8 cellular contexts compared by ENCODE assay signal in genomic region chr13:30395192-30396158, GRCh38. TPM values are rescaled to one million over a fixed set of nuclear protein-coding genes. Genes with fewer than 3 reads are reported as not detected.
DNase-seq lines count a peak whose midpoint lies in the region; ATAC-seq and FAIRE-seq lines count a peak whose summit lies in the region.

No MANE protein-coding gene starts in this region.

- peaks cover 11 to 20% (median 11%) of the 10 kb centered on the region in 3 donors for H3K4me1 Mint-ChIP-seq in IgD-negative memory B cell
- H3K4me1 Mint-ChIP-seq in natural killer cell treated with Interleukin-12 subunit alpha and Interleukin-12 subunit beta and Interleukin-15 and Interleukin-18, amount 100 ng/mL, for 72 hours (ENCODE audit: low read depth in 2 of 2), result peaks cover 13% of the 10 kb centered on the region in 2 donors

- H3K36me3 Mint-ChIP-seq in IgD-negative memory B cell, result no peaks in the 10 kb centered on the region
- H3K36me3 Mint-ChIP-seq in natural killer cell treated with Interleukin-12 subunit alpha and Interleukin-12 subunit beta and Interleukin-15 and Interleukin-18, amount 100 ng/mL, for 72 hours, result no peaks in the 10 kb centered on the region

- H3K27me3 Mint-ChIP-seq in IgD-negative memory B cell, result no peaks in the 10 kb centered on the region
- no peaks in the 10 kb centered on the region for H3K27me3 Mint-ChIP-seq in natural killer cell treated with Interleukin-12 subunit alpha and Interleukin-12 subunit beta and Interleukin-15 and Interleukin-18, amount 100 ng/mL, for 72 hours

- H3K4me3 Mint-ChIP-seq in IgD-negative memory B cell, result peak overlapping the region; percentile 93 to 97 (median 96)
- peak overlapping the region; percentile 92 for H3K4me3 Mint-ChIP-seq in natural killer cell treated with Interleukin-12 subunit alpha and Interleukin-12 subunit beta and Interleukin-15 and Interleukin-18, amount 100 ng/mL, for 72 hours

- no peaks in the 10 kb centered on the region for H3K9me3 Mint-ChIP-seq in IgD-negative memory B cell
- no peaks in the 10 kb centered on the region for H3K9me3 Mint-ChIP-seq in natural killer cell treated with Interleukin-12 subunit alpha and Interleukin-12 subunit beta and Interleukin-15 and Interleukin-18, amount 100 ng/mL, for 72 hours

- FAIRE-seq in RCC 7860 (lab: Jason Lieb, UNC), result peak; percentile 81

- H3K27ac Mint-ChIP-seq in IgD-negative memory B cell, result peak overlapping the region; percentile 77 to 97 (median 93)
- H3K27ac Mint-ChIP-seq in natural killer cell treated with Interleukin-12 subunit alpha and Interleukin-12 subunit beta and Interleukin-15 and Interleukin-18, amount 100 ng/mL, for 72 hours, result peak overlapping the region; percentile 87 to 92

- DNase-seq in D341Med (ENCODE audit: low spot score), result peak; percentile 70
- peak; percentile 66 for DNase-seq in RCC 7860 (ENCODE audit: low spot score)
- DNase-seq in activated T-helper 9 cell treated with anti-CD3 and anti-CD28 coated beads, Interleukin-2, amount 50 U/mL, for 16 hours (ENCODE audit: low read depth), result peak; percentile 47
- peak; percentile 95 for DNase-seq in fibroblast of the conjunctiva (ENCODE audit: low read depth)
- DNase-seq in natural killer cell treated with Interleukin-12 subunit alpha and Interleukin-12 subunit beta and Interleukin-15 and Interleukin-18, amount 100 ng/mL, for 72 hours (ENCODE audit: low spot score), result peak; percentile 74
- peak; percentile 89 for DNase-seq in stromal cell of bone marrow (ENCODE audit: low read depth)

- peak; percentile 68 for ATAC-seq in GM21528 (IDR thresholded peaks at IDR 0.05; ENCODE audit: low FRiP score, unreplicated experiment)
- peak; percentile 78 to 81 for ATAC-seq in natural killer cell treated with Interleukin-12 subunit alpha and Interleukin-12 subunit beta and Interleukin-15 and Interleukin-18, amount 100 ng/mL, for 72 hours

RNA-seq across cellular contexts. Expression of gene UBE2L5, which starts 26.8 kb away (rescaled TPM):
- polyA plus RNA-seq in IgD-negative memory B cell, result not detected
- total RNA-seq in natural killer cell treated with Interleukin-12 subunit alpha and Interleukin-12 subunit beta and Interleukin-15 and Interleukin-18, amount 100 ng/mL, for 72 hours, result not detected

Comparison
In these comparisons a context has a peak if more than half of its experiments do, and no peak if none do; other contexts are left out.
1. Peak in every context shown above with its lines: DNase-seq and ATAC-seq.